In the genomic region with DNA sequence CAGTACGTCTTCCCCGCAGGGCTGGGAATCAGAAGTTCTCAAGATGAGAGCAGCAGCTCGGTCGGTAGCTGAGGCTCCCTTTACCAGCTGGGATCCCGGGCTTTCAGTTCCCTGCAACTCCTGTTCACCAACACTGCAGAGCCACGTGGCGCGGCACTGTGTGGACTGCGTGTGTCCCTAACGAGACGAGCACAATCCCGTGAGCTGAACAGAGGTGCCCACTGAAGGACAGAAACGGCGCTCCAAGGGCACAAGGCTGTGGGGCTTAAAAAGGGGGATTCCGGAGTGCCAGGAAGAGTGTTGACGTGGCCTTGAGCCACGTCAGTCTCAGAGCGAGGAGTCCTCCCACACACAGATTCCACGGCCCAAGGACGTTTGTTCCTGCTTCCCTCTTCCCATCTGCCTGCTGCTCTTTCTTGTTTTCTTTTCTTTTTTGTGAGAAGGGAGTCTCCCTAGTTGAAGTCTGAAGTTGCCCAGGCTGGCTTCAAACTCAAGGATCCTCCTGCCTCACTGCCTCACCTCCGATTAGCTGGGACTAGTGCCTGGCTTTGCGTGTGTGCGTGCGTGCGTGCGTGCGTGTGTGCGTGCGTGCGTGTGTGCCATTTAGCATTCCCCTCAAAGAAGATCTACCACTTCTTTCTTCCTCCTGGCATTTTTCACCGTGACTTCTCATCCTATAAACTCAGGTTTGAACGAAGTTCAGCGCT, we compare ENCODE assay signal across 15 cellular contexts. TPM values are rescaled to one million over a fixed set of nuclear protein-coding genes. Genes with fewer than 3 reads are reported as not detected.
DNase-seq lines count a peak whose midpoint lies in the region; ATAC-seq and TF ChIP-seq lines count a peak whose summit lies in the region.
"Had no signal": no experiment of that assay in that cellular context is flagged by ENCODE, and none has a peak within 500 bp of the region (broad histone marks: within the 10 kb centered on the region; RNA-seq: fewer than 3 reads in every experiment).

No MANE protein-coding gene starts in this region.

- H3K36me3 Mint-ChIP-seq in T-cell (peaks cover 11% of the 10 kb centered on the region), Caco-2 (ENCODE audit: insufficient read depth, unreplicated experiment) (no peaks in the 10 kb centered on the region)

- H3K36me3 ChIP-seq in neuronal stem cell (replicated peaks in 1 of 2; ENCODE audit: control insufficient read depth in 2 of 2, insufficient read depth in 2 of 2, low read length in 2 of 2) = no peaks in the 10 kb centered on the region
- no peaks in the 10 kb centered on the region for H3K36me3 ChIP-seq in Caco-2 (ENCODE audit: control insufficient read depth, insufficient read depth, low read length)
- H3K36me3 ChIP-seq: thoracic aorta had no signal

- H3K4me3 Mint-ChIP-seq in T-cell (peak overlapping the region in 2 of 3 donors; percentile 6 to 34), Caco-2 (ENCODE audit: unreplicated experiment) (no peak overlapping the region)
- H3K4me3 Mint-ChIP-seq: naive thymus-derived CD8-positive, alpha-beta T cell had no signal

- H3K79me1 ChIP-seq in neuronal stem cell (ENCODE audit: low read depth, low read length) = no peaks in the 10 kb centered on the region

- no peak overlapping the region for H2BK5ac ChIP-seq in neuronal stem cell (ENCODE audit: low read length)

- no peak overlapping the region for H3K14ac ChIP-seq in neuronal stem cell (ENCODE audit: low read length)

- H3K23ac ChIP-seq in neuronal stem cell (ENCODE audit: low read depth, low read length, poor library complexity) = no peak overlapping the region

- no peak for TF ChIP-seq CTCF in dorsolateral prefrontal cortex (IDR thresholded peaks at IDR 0.05 in 54 of 56, conservative IDR thresholded peaks at IDR 0.05 in 2 of 56; ENCODE audit: low read depth in 1 of 56, partially characterized antibody in 56 of 56)
- no peak for TF ChIP-seq CTCF in Caco-2 (IDR thresholded peaks at IDR 0.05; ENCODE audit: insufficient read depth in 1 of 2, low read depth in 1 of 2, low read length in 1 of 2, severe bottlenecking in 1 of 2, unreplicated experiment in 1 of 2)

- POLR2A ChIA-PET in T-cell (lab: Charles Lee) (no interaction called here), Caco-2 (lab: Charles Lee) (no interaction called here)

- H3K27ac Mint-ChIP-seq in T-cell (no peak overlapping the region), Caco-2 (ENCODE audit: unreplicated experiment) (no peak overlapping the region)
- H3K27ac Mint-ChIP-seq: naive thymus-derived CD8-positive, alpha-beta T cell had no signal

- H3K4ac ChIP-seq in neuronal stem cell (ENCODE audit: low read length) = no peak overlapping the region

- H3K9me3 Mint-ChIP-seq in T-cell = no peaks in the 10 kb centered on the region
- no peaks in the 10 kb centered on the region for H3K9me3 Mint-ChIP-seq in Caco-2 (ENCODE audit: unreplicated experiment)
- H3K9me3 Mint-ChIP-seq: naive thymus-derived CD8-positive, alpha-beta T cell had no signal

- no peak overlapping the region for H4K8ac ChIP-seq in neuronal stem cell (ENCODE audit: low read depth, low read length)

- H2BK12ac ChIP-seq in neuronal stem cell (ENCODE audit: low read length) = no peak overlapping the region

- no peak overlapping the region for H2AK5ac ChIP-seq in neuronal stem cell (ENCODE audit: low read depth, low read length)

- H3K4me1 ChIP-seq in neuronal stem cell (ENCODE audit: control insufficient read depth in 2 of 2, insufficient read depth in 1 of 2, low read depth in 1 of 2, low read length in 2 of 2) = peaks cover 5 to 14% of the 10 kb centered on the region in 2 donors
- H3K4me1 ChIP-seq in Caco-2 = no peaks in the 10 kb centered on the region

- peak overlapping the region; percentile 68 for H2AFZ ChIP-seq in neuronal stem cell (ENCODE audit: low read length)

- no peak overlapping the region for H3K9ac ChIP-seq in neuronal stem cell (ENCODE audit: low read depth, low read length, poor library complexity)

- peak overlapping the region; percentile 92 for H3K18ac ChIP-seq in neuronal stem cell (ENCODE audit: low read length)

- no peak overlapping the region for H2BK120ac ChIP-seq in neuronal stem cell (ENCODE audit: low read depth, low read length)

- DNase-seq in T-cell (peak in 2 of 34 experiments; percentile 7 to 8), dorsolateral prefrontal cortex (peak in 8 of 10 donors; percentile 26 to 51 (median 43)), neuronal stem cell (ENCODE audit: low spot score) (no peak), Caco-2 (no peak), SHP77 treated with DMSO at 0.1 percent for 48 hours (lab: John Stamatoyannopoulos, UW) (no peak)
- DNase-seq: activated CD8-positive, alpha-beta memory T cell treated with anti-CD3 and anti-CD28 coated beads, Interleukin-2, amount 50 U/mL, for 4 hours; aorta; KG1; left colon; naive thymus-derived CD8-positive, alpha-beta T cell; NCI-H524; small intestine had no signal

- H3K27me3 ChIP-seq in dorsolateral prefrontal cortex = no peaks in the 10 kb centered on the region
- no peaks in the 10 kb centered on the region for H3K27me3 ChIP-seq in neuronal stem cell (ENCODE audit: control insufficient read depth in 3 of 3, insufficient read depth in 3 of 3, low read depth in 1 of 3, low read length in 3 of 3)
- H3K27me3 ChIP-seq in Caco-2 (replicated peaks; ENCODE audit: control insufficient read depth, insufficient read depth, low read length) = no peaks in the 10 kb centered on the region

- WGBS in neuronal stem cell (ENCODE audit: extremely low coverage in 2 of 2, insufficient read length in 2 of 2, insufficient replicate concordance in 1 of 2), 2 donors = no CpG with 5 or more reads among the region's 33 CpGs

- no peak overlapping the region for H4K91ac ChIP-seq in neuronal stem cell (ENCODE audit: low read depth, low read length, poor library complexity)

- peak overlapping the region in 3 of 59 donors; percentile 40 to 51 (median 50) for H3K27ac ChIP-seq in dorsolateral prefrontal cortex
- H3K27ac ChIP-seq in neuronal stem cell (replicated peaks; ENCODE audit: low read length) = peak overlapping the region; percentile 9
- H3K27ac ChIP-seq: thoracic aorta had no signal

- CTCF ChIA-PET in T-cell (lab: Charles Lee) = no interaction called here
- CTCF ChIA-PET in Caco-2 (lab: Charles Lee) = interaction anchor here (0.5 to 0.6 kb wide), 2 partner anchors 21 to 1725 kb away, joined by 3 to 4 read pairs; no protein-coding TSS in a partner anchor

- no peak overlapping the region for H2BK15ac ChIP-seq in neuronal stem cell (ENCODE audit: low read length)

- intact Hi-C loops in dorsolateral prefrontal cortex (cut with DNase I) = no loop called here
- intact Hi-C loops in Caco-2 (cut with micrococcal nuclease; ENCODE audit: unreplicated experiment) = no loop called here

- H3K27me3 Mint-ChIP-seq in T-cell (no peaks in the 10 kb centered on the region), Caco-2 (ENCODE audit: insufficient read depth, unreplicated experiment) (peaks cover 3% of the 10 kb centered on the region)
- H3K27me3 Mint-ChIP-seq: naive thymus-derived CD8-positive, alpha-beta T cell had no signal

- no TSS peak for BruUV-seq in Caco-2 (replicated peaks; lab: Mats Ljungman, UMichigan)

- H3K4me2 ChIP-seq in neuronal stem cell (ENCODE audit: insufficient read depth, low read length, poor library complexity, severe bottlenecking) = no peak overlapping the region

- H3K4me3 ChIP-seq in dorsolateral prefrontal cortex (peak overlapping the region in 57 of 59 donors; percentile 3 to 62 (median 44)), neuronal stem cell (ENCODE audit: low read length in 2 of 2) (no peak overlapping the region), Caco-2 (ENCODE audit: low read depth, low read length) (no peak overlapping the region)
- H3K4me3 ChIP-seq: thoracic aorta had no signal

- ATAC-seq in GM18505 (IDR thresholded peaks at IDR 0.05; ENCODE audit: unreplicated experiment) = no peak
- no peak for ATAC-seq in T-cell (replicated peaks in 1 of 4)
- ATAC-seq in HG03439 (IDR thresholded peaks at IDR 0.05; ENCODE audit: unreplicated experiment) = no peak
- ATAC-seq: left colon; naive thymus-derived CD8-positive, alpha-beta T cell had no signal

- H3K4me1 Mint-ChIP-seq in T-cell (peaks cover 0 to 3% (median 0%) of the 10 kb centered on the region in 3 donors), Caco-2 (ENCODE audit: low read depth, unreplicated experiment) (no peaks in the 10 kb centered on the region)
- H3K4me1 Mint-ChIP-seq: naive thymus-derived CD8-positive, alpha-beta T cell had no signal

- peak; percentile 57 for TF ChIP-seq POLR2A in GM18505 (IDR thresholded peaks at IDR 0.05; ENCODE audit: borderline replicate concordance, extremely low read depth, insufficient read depth, insufficient read length)

- H3K9me3 ChIP-seq in neuronal stem cell (replicated peaks in 1 of 2; ENCODE audit: control insufficient read depth in 2 of 2, insufficient read depth in 1 of 2, low read depth in 1 of 2, low read length in 2 of 2) = no peaks in the 10 kb centered on the region
- H3K9me3 ChIP-seq in Caco-2 = no peaks in the 10 kb centered on the region
- H3K9me3 ChIP-seq: thoracic aorta had no signal

RNA-seq across cellular contexts. Expression of a gene that starts 37.1 kb away (rescaled TPM):
- total RNA-seq in T-cell = 1,000 to 10,000 TPM; 1,657 to 1,935 (median 1,760) TPM
- 100 to 1,000 TPM; 229 to 428 (median 332) TPM for total RNA-seq in dorsolateral prefrontal cortex
- 4,075 TPM for polyA plus RNA-seq in neuronal stem cell (2013, experiment 1 of 2)
- 4,118 TPM for polyA plus RNA-seq in neuronal stem cell (2013, experiment 2 of 2)
- total RNA-seq in Caco-2 (2022) = 880 and 900 TPM in 2 replicates

RNA-seq across cellular contexts. Expression of a gene that starts 47.1 kb away (rescaled TPM):
- 1 to 10 TPM; 3.7 to 8.2 (median 5.5) TPM for total RNA-seq in T-cell
- 10 to 100 TPM; 12.6 to 31.3 (median 22.7) TPM for total RNA-seq in dorsolateral prefrontal cortex
- 3.9 TPM for polyA plus RNA-seq in neuronal stem cell (2013, experiment 1 of 2)
- 4.3 TPM for polyA plus RNA-seq in neuronal stem cell (2013, experiment 2 of 2)
- total RNA-seq in Caco-2 (2022) = 2.4 and 2.5 TPM in 2 replicates

Comparison
In these comparisons a context has a peak if more than half of its experiments do, and no peak if none do; other contexts are left out.
1. DNase-seq: peak in dorsolateral prefrontal cortex (8 of 10); none in neuronal stem cell (single experiment), Caco-2 (0 of 2) and SHP77 treated with DMSO at 0.1 percent for 48 hours (single experiment).
2. H3K4me3 ChIP-seq: peak in dorsolateral prefrontal cortex (57 of 59); none in neuronal stem cell (0 of 2) and Caco-2 (single experiment).